ENCODE assay signal across 1 cellular context in the genomic region with DNA sequence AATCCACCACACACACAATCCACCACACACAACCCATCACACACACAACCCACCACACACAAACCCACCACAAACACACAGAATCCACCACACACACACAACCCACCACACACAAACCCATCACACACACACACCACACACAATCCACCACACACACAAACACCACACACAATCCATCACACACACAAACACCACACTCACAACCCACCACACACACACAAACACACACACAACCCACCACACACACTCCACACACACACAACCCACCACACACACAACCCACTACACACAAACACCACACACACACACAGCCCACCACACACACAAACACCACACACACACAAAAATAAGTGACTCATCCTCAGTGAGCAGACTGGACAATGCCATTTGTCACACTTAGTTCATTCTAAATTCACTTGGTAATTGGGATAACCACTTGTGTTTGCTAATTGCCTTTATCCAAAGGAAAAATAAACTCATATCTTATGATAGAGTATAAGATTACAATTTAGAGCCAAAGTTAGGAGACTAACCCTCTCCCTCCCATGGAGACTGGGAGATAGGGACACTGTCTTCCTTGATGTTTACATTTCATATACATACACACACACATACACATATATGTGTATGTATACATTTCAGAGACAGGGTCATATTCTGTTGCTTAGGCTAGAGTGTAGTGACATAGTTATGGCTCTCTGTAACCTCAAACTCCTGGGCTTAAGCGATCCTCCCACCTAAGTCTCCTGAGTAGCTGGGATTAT.
TF ChIP-seq lines count a peak whose summit lies in the region.

No MANE protein-coding gene starts in this region.

TF ChIP-seq in H1, 55 proteins besides CTCF, POLR2A, EP300 and RAD21:
- TF ChIP-seq, protein P1, sequence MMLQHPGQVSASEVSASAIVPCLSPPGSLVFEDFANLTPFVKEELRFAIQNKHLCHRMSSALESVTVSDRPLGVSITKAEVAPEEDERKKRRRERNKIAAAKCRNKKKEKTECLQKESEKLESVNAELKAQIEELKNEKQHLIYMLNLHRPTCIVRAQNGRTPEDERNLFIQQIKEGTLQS (IDR thresholded peaks at IDR 0.05; ENCODE audit: insufficient read depth, low read depth, low read length): no peak
- no peak for TF ChIP-seq YY1 (IDR thresholded peaks at IDR 0.05; ENCODE audit: low read depth, low read length)
- no peak for TF ChIP-seq POLR2AphosphoS5 (IDR thresholded peaks at IDR 0.05; ENCODE audit: low read depth, low read length)
- TF ChIP-seq, protein P2, sequence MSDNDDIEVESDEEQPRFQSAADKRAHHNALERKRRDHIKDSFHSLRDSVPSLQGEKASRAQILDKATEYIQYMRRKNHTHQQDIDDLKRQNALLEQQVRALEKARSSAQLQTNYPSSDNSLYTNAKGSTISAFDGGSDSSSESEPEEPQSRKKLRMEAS (IDR thresholded peaks at IDR 0.05): no peak
- TF ChIP-seq, protein P3, sequence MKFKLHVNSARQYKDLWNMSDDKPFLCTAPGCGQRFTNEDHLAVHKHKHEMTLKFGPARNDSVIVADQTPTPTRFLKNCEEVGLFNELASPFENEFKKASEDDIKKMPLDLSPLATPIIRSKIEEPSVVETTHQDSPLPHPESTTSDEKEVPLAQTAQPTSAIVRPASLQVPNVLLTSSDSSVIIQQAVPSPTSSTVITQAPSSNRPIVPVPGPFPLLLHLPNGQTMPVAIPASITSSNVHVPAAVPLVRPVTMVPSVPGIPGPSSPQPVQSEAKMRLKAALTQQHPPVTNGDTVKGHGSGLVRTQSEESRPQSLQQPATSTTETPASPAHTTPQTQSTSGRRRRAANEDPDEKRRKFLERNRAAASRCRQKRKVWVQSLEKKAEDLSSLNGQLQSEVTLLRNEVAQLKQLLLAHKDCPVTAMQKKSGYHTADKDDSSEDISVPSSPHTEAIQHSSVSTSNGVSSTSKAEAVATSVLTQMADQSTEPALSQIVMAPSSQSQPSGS (IDR thresholded peaks at IDR 0.05; ENCODE audit: low read length): no peak
- no peak for TF ChIP-seq GTF2F1 (IDR thresholded peaks at IDR 0.05; ENCODE audit: borderline replicate concordance, low read depth, low read length)
- no peak for TF ChIP-seq POU5F1 (IDR thresholded peaks at IDR 0.05; ENCODE audit: low read depth, low read length)
- TF ChIP-seq TCF12 (IDR thresholded peaks at IDR 0.05; ENCODE audit: low read depth, low read length): no peak
- TF ChIP-seq RFX5 (IDR thresholded peaks at IDR 0.05; ENCODE audit: borderline replicate concordance, low read depth, low read length): no peak
- no peak for TF ChIP-seq BACH1 (IDR thresholded peaks at IDR 0.05; ENCODE audit: low read length)
- TF ChIP-seq KDM4A (IDR thresholded peaks at IDR 0.05; ENCODE audit: low read depth, low read length, severe bottlenecking): no peak
- TF ChIP-seq, protein P4, sequence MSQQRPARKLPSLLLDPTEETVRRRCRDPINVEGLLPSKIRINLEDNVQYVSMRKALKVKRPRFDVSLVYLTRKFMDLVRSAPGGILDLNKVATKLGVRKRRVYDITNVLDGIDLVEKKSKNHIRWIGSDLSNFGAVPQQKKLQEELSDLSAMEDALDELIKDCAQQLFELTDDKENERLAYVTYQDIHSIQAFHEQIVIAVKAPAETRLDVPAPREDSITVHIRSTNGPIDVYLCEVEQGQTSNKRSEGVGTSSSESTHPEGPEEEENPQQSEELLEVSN (IDR thresholded peaks at IDR 0.05): no peak
- TF ChIP-seq CHD2 (IDR thresholded peaks at IDR 0.05; ENCODE audit: low read length): no peak
- no peak for TF ChIP-seq RXRA (IDR thresholded peaks at IDR 0.05; ENCODE audit: insufficient read depth, low read depth, low read length)
- no peak for TF ChIP-seq RBBP5 (IDR thresholded peaks at IDR 0.05; ENCODE audit: borderline replicate concordance, low read depth, low read length)
- TF ChIP-seq SAP30 (IDR thresholded peaks at IDR 0.05; ENCODE audit: insufficient read depth, insufficient replicate concordance, low read length): no peak
- TF ChIP-seq, protein P5, sequence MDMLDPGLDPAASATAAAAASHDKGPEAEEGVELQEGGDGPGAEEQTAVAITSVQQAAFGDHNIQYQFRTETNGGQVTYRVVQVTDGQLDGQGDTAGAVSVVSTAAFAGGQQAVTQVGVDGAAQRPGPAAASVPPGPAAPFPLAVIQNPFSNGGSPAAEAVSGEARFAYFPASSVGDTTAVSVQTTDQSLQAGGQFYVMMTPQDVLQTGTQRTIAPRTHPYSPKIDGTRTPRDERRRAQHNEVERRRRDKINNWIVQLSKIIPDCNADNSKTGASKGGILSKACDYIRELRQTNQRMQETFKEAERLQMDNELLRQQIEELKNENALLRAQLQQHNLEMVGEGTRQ (IDR thresholded peaks at IDR 0.05; ENCODE audit: low read length): no peak
- TF ChIP-seq HDAC6 (IDR thresholded peaks at IDR 0.05; ENCODE audit: low read depth, low read length): no peak
- TF ChIP-seq FOSL1 (IDR thresholded peaks at IDR 0.05; ENCODE audit: insufficient read depth, low read depth, low read length): no peak
